Comparison of ENCODE assay signal across 36 cellular contexts in the genomic region with DNA sequence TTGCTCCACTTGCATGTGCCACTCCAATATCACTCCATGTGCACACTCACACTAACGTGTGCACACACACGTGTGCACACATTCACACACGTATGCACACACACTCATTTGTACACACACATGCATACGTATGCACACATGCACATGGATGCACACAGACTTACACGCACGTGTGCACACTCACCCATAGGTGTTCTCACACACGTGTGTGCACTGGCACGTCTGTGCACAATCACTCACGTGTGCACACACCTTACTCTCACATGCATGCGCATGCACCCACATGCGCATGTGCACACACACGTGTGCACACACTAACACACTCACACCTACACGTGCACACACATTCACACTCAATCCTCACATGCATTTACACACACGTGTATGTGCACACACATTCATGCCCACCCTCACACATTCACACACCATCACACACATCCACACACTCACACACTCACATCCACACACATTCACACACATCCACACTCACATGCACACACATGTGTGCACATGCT. TPM values are rescaled to one million over a fixed set of nuclear protein-coding genes. Genes with fewer than 3 reads are reported as not detected.
"Had no signal": no experiment of that assay in that cellular context is flagged by ENCODE, and none has a peak within 500 bp of the region (broad histone marks: within the 10 kb centered on the region; RNA-seq: fewer than 3 reads in every experiment).

No MANE protein-coding gene starts in this region.

- H3K36me3 ChIP-seq: brain microvascular endothelial cell, heart left ventricle, transverse colon, uterus, WERI-Rb-1 had no signal

- H3K4me3 Mint-ChIP-seq: activated CD4-positive, alpha-beta memory T cell treated with anti-CD3 and anti-CD28 coated beads for 36 hours; activated CD4-positive, alpha-beta T cell treated with anti-CD3 and anti-CD28 coated beads, Interleukin-2, amount 10 ng/mL, durations not matched to agents 24 days and 14 days; activated naive CD4-positive, alpha-beta T cell treated with anti-CD3 and anti-CD28 coated beads, Interleukin-2, amount 10 ng/mL, durations not matched to agents 7 days and 5 days; activated T-helper 1 cell treated with anti-CD3 and anti-CD28 coated beads, Interleukin-12 subunit alpha, Interleukin-12 subunit beta, Interleukin-2, Interleukin-4 antibody, amounts not matched to agents 30 ng/mL and 10 ng/mL and 1 ng/mL, durations not matched to agents 14 hours and 24 hours and 36 hours; immature natural killer cell; naive thymus-derived CD4-positive, alpha-beta T cell; T-helper 17 cell had no signal

- H3K27me3 Mint-ChIP-seq: activated CD4-positive, alpha-beta T cell treated with anti-CD3 and anti-CD28 coated beads, Interleukin-2, amount 10 ng/mL, durations not matched to agents 24 days and 14 days had no signal

- H3K27ac ChIP-seq: brain microvascular endothelial cell, foreskin keratinocyte, heart left ventricle, skin epidermis, testis, transverse colon, uterus, WERI-Rb-1 had no signal

- H3K9me3 Mint-ChIP-seq: activated CD4-positive, alpha-beta memory T cell treated with anti-CD3 and anti-CD28 coated beads for 36 hours had no signal

- H3K36me3 Mint-ChIP-seq: activated CD4-positive, alpha-beta memory T cell treated with anti-CD3 and anti-CD28 coated beads for 36 hours; activated naive CD4-positive, alpha-beta T cell treated with anti-CD3 and anti-CD28 coated beads, Interleukin-2, amount 10 ng/mL, durations not matched to agents 7 days and 5 days; immature natural killer cell; naive thymus-derived CD4-positive, alpha-beta T cell had no signal

- H3K27ac Mint-ChIP-seq: activated CD4-positive, alpha-beta memory T cell treated with anti-CD3 and anti-CD28 coated beads for 36 hours; activated CD4-positive, alpha-beta T cell treated with anti-CD3 and anti-CD28 coated beads, Interleukin-2, amount 10 ng/mL, durations not matched to agents 24 days and 14 days; activated naive CD4-positive, alpha-beta T cell treated with anti-CD3 and anti-CD28 coated beads, Interleukin-2, amount 10 ng/mL, durations not matched to agents 7 days and 5 days; activated T-helper 1 cell treated with anti-CD3 and anti-CD28 coated beads, Interleukin-12 subunit alpha, Interleukin-12 subunit beta, Interleukin-2, Interleukin-4 antibody, amounts not matched to agents 30 ng/mL and 10 ng/mL and 1 ng/mL, durations not matched to agents 14 hours and 24 hours and 36 hours; immature natural killer cell; T-helper 17 cell had no signal

- ATAC-seq: esophagus mucosa; foreskin keratinocyte; heart left ventricle; left colon; naive thymus-derived CD4-positive, alpha-beta T cell; sciatic nerve; stimulated activated naive CD8-positive, alpha-beta T cell treated with anti-CD3 and anti-CD28 coated beads, Interleukin-15, Interleukin-2, amounts not matched to agents 100 U/mL and 50 U/mL, for 24 hours; T-helper 17 cell had no signal

- H3K27me3 ChIP-seq: brain microvascular endothelial cell, foreskin keratinocyte, testis, uterus had no signal

- H3K4me3 ChIP-seq: heart left ventricle, skin epidermis, testis, transverse colon, uterus had no signal

- H3K4me1 Mint-ChIP-seq: activated CD4-positive, alpha-beta T cell treated with anti-CD3 and anti-CD28 coated beads, Interleukin-2, amount 10 ng/mL, durations not matched to agents 24 days and 14 days; activated naive CD4-positive, alpha-beta T cell treated with anti-CD3 and anti-CD28 coated beads, Interleukin-2, amount 10 ng/mL, durations not matched to agents 7 days and 5 days; immature natural killer cell; naive thymus-derived CD4-positive, alpha-beta T cell; T-helper 17 cell had no signal

- DNase-seq: activated CD4-positive, alpha-beta memory T cell treated with anti-CD3 and anti-CD28 coated beads for 36 hours; activated CD4-positive, alpha-beta T cell treated with anti-CD3 and anti-CD28 coated beads, Interleukin-2, amount 10 ng/mL, durations not matched to agents 24 days and 14 days; activated CD4-positive, CD25-positive, alpha-beta regulatory T cell treated with anti-CD3 and anti-CD28 coated beads, Interleukin-2, amount 50 U/mL, for 72 hours; activated CD8-positive, alpha-beta memory T cell treated with anti-CD3 and anti-CD28 coated beads, Interleukin-2, amount 50 U/mL, for 4 hours; activated gamma-delta T cell; activated naive CD4-positive, alpha-beta T cell treated with anti-CD3 and anti-CD28 coated beads, Interleukin-2, amount 10 ng/mL, durations not matched to agents 7 days and 5 days; activated T-cell treated with anti-CD3 and anti-CD28 coated beads, Interleukin-2, amount 50 U/mL, for 1 hour; amniotic stem cell; brain microvascular endothelial cell; central memory CD4-positive, alpha-beta T cell; foreskin keratinocyte; heart left ventricle; hypothalamus; immature natural killer cell; kidney; left colon; midbrain; naive thymus-derived CD4-positive, alpha-beta T cell; posterior cingulate gyrus; stimulated activated CD4-positive, alpha-beta T cell treated with anti-CD3 and anti-CD28 coated beads, Interleukin-12 subunit alpha, Interleukin-12 subunit beta, amount 100 ng/mL, for 4 hours; stimulated activated CD4-positive, alpha-beta T cell treated with anti-CD3 and anti-CD28 coated beads, Interleukin-4, amount 100 ng/mL, for 1 hour; stimulated activated naive CD8-positive, alpha-beta T cell treated with anti-CD3 and anti-CD28 coated beads, Interleukin-15, Interleukin-2, amounts not matched to agents 100 U/mL and 50 U/mL, for 24 hours; T-helper 17 cell; T1000; testis; transverse colon; uterus; WERI-Rb-1 had no signal

- FAIRE-seq: astrocyte, kidney had no signal

- H3K4me1 ChIP-seq: foreskin keratinocyte, heart left ventricle, transverse colon, uterus had no signal

- H3K9me3 ChIP-seq: testis, transverse colon, uterus had no signal

RNA-seq across cellular contexts. Expression of a gene that starts 9.3 kb away (rescaled TPM):
- total RNA-seq: activated CD4-positive, alpha-beta memory T cell treated with anti-CD3 and anti-CD28 coated beads for 36 hours; activated CD4-positive, alpha-beta T cell treated with anti-CD3 and anti-CD28 coated beads, Interleukin-2, amount 10 ng/mL, durations not matched to agents 24 days and 14 days; activated CD8-positive, alpha-beta memory T cell treated with anti-CD3 and anti-CD28 coated beads for 36 hours; activated T-helper 1 cell treated with anti-CD3 and anti-CD28 coated beads, Interleukin-12 subunit alpha, Interleukin-12 subunit beta, Interleukin-2, Interleukin-4 antibody, amounts not matched to agents 30 ng/mL and 10 ng/mL and 1 ng/mL, durations not matched to agents 14 hours and 24 hours and 36 hours; astrocyte; esophagus mucosa; foreskin keratinocyte; heart left ventricle; kidney; left colon; liver; naive thymus-derived CD4-positive, alpha-beta T cell; osteoblast; sciatic nerve; T-helper 17 cell; transverse colon; uterus had no signal
- polyA plus RNA-seq: foreskin keratinocyte; heart left ventricle; immature natural killer cell; liver; naive thymus-derived CD4-positive, alpha-beta T cell had no signal

RNA-seq across cellular contexts. Expression of a gene that starts 22.9 kb away (rescaled TPM):
- total RNA-seq: activated CD4-positive, alpha-beta memory T cell treated with anti-CD3 and anti-CD28 coated beads for 36 hours; activated CD4-positive, alpha-beta T cell treated with anti-CD3 and anti-CD28 coated beads, Interleukin-2, amount 10 ng/mL, durations not matched to agents 24 days and 14 days; activated CD8-positive, alpha-beta memory T cell treated with anti-CD3 and anti-CD28 coated beads for 36 hours; activated T-helper 1 cell treated with anti-CD3 and anti-CD28 coated beads, Interleukin-12 subunit alpha, Interleukin-12 subunit beta, Interleukin-2, Interleukin-4 antibody, amounts not matched to agents 30 ng/mL and 10 ng/mL and 1 ng/mL, durations not matched to agents 14 hours and 24 hours and 36 hours; astrocyte; esophagus mucosa; foreskin keratinocyte; heart left ventricle; kidney; left colon; liver; naive thymus-derived CD4-positive, alpha-beta T cell; osteoblast; sciatic nerve; T-helper 17 cell; transverse colon; uterus had no signal
- polyA plus RNA-seq: foreskin keratinocyte; heart left ventricle; immature natural killer cell; liver; naive thymus-derived CD4-positive, alpha-beta T cell had no signal

RNA-seq across cellular contexts. Expression of a gene that starts 37.7 kb away (rescaled TPM):
- total RNA-seq: activated CD4-positive, alpha-beta memory T cell treated with anti-CD3 and anti-CD28 coated beads for 36 hours; activated CD4-positive, alpha-beta T cell treated with anti-CD3 and anti-CD28 coated beads, Interleukin-2, amount 10 ng/mL, durations not matched to agents 24 days and 14 days; activated CD8-positive, alpha-beta memory T cell treated with anti-CD3 and anti-CD28 coated beads for 36 hours; activated T-helper 1 cell treated with anti-CD3 and anti-CD28 coated beads, Interleukin-12 subunit alpha, Interleukin-12 subunit beta, Interleukin-2, Interleukin-4 antibody, amounts not matched to agents 30 ng/mL and 10 ng/mL and 1 ng/mL, durations not matched to agents 14 hours and 24 hours and 36 hours; astrocyte; esophagus mucosa; foreskin keratinocyte; heart left ventricle; kidney; liver; naive thymus-derived CD4-positive, alpha-beta T cell; osteoblast; sciatic nerve; T-helper 17 cell; uterus had no signal
- polyA plus RNA-seq: foreskin keratinocyte; heart left ventricle; immature natural killer cell; liver; naive thymus-derived CD4-positive, alpha-beta T cell had no signal

RNA-seq across cellular contexts. Expression of a gene that starts 48.0 kb away (rescaled TPM):
- total RNA-seq: activated CD4-positive, alpha-beta memory T cell treated with anti-CD3 and anti-CD28 coated beads for 36 hours; activated CD4-positive, alpha-beta T cell treated with anti-CD3 and anti-CD28 coated beads, Interleukin-2, amount 10 ng/mL, durations not matched to agents 24 days and 14 days; activated CD8-positive, alpha-beta memory T cell treated with anti-CD3 and anti-CD28 coated beads for 36 hours; activated T-helper 1 cell treated with anti-CD3 and anti-CD28 coated beads, Interleukin-12 subunit alpha, Interleukin-12 subunit beta, Interleukin-2, Interleukin-4 antibody, amounts not matched to agents 30 ng/mL and 10 ng/mL and 1 ng/mL, durations not matched to agents 14 hours and 24 hours and 36 hours; astrocyte; esophagus mucosa; foreskin keratinocyte; heart left ventricle; kidney; liver; naive thymus-derived CD4-positive, alpha-beta T cell; osteoblast; sciatic nerve; T-helper 17 cell had no signal
- polyA plus RNA-seq: foreskin keratinocyte; heart left ventricle; immature natural killer cell; naive thymus-derived CD4-positive, alpha-beta T cell had no signal
